In the genomic region with DNA sequence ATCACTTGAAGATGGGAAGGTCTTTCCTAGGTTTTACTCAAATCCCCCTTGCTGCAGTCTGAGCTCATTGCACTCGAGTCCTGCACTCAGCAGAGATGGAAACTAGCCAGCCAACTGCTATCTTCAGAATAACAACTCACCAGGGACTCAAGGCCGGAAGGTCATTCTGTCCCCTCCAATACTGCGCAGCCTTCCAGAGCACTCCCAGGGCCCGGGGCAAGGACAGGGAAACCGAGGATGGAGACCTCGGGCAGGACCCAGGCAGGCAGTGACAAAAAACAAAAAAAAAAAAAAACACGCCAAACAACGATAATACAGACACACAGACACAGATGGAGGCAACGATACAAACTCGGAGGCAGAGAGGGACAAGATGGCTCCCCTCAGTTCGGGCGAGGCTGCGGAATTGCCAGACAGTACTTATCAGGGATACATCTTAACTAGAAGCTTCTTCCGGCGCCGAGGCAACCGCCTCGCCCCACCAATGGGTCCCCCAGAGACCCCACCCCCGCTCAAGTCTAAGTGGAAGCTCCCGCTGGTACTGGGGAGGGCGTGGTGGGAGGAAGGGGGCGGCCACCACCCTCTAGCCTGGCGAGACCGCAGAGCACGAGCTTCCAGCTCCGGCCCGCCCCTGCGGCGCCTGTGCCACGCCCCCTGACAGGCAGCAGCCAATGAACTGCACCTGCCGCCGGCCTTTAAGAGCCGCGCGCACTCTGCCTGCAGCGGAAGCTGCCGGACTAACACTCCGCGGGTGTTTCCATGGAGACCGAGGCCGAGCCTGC, we compare ENCODE assay signal across 8 cellular contexts. TPM values are rescaled to one million over a fixed set of nuclear protein-coding genes. Genes with fewer than 3 reads are reported as not detected.
DNase-seq lines count a peak whose midpoint lies in the region; ATAC-seq and TF ChIP-seq lines count a peak whose summit lies in the region.

No MANE protein-coding gene starts in this region.

- H3K9ac ChIP-seq in OCI-LY1 (ENCODE audit: low read length): peak overlapping the region; percentile 73

- H3K4me1 ChIP-seq in OCI-LY1 (ENCODE audit: insufficient read depth, low read length, severe bottlenecking) (peaks cover 13% of the 10 kb centered on the region), mononuclear cell (ENCODE audit: insufficient read depth, low read length) (peaks cover 17% of the 10 kb centered on the region)

- H3F3A ChIP-seq in OCI-LY1 (ENCODE audit: insufficient read depth, low read length): no peaks in the 10 kb centered on the region

- no peaks in the 10 kb centered on the region for H3K9me2 ChIP-seq in OCI-LY1 (ENCODE audit: low read depth, low read length)

- no peaks in the 10 kb centered on the region for H4K20me1 ChIP-seq in OCI-LY1 (ENCODE audit: insufficient read depth, low read length)

- H3K79me2 ChIP-seq in OCI-LY1 (ENCODE audit: insufficient read depth, low read length): no peaks in the 10 kb centered on the region

- H3K27me3 ChIP-seq in OCI-LY1 (ENCODE audit: insufficient read depth, low read length) (peaks cover 6% of the 10 kb centered on the region; the same call in 1 of the 2 replicates), mononuclear cell (ENCODE audit: insufficient read depth, low read length) (no peaks in the 10 kb centered on the region)

- peak overlapping the region; percentile 91 for H3K4me2 ChIP-seq in OCI-LY1 (ENCODE audit: low read length)

- H2AFZ ChIP-seq in OCI-LY1 (ENCODE audit: low read length): peak overlapping the region; percentile 51; the same call in 1 of the 2 replicates

- DNase-seq in DMS 273 treated with DMSO at 0.1 percent for 48 hours (lab: John Stamatoyannopoulos, UW) (peak; percentile 94), HuH-7 (ENCODE audit: low spot score) (peak; percentile 94), activated T-cell treated with anti-CD3 and anti-CD28 coated beads for 1 hour (ENCODE audit: low read depth) (peak; percentile 91), epithelial cell of esophagus (ENCODE audit: low read depth) (peak; percentile 97)
- DNase-seq in stimulated activated CD8-positive, alpha-beta memory T cell treated with anti-CD3 and anti-CD28 coated beads, Interleukin-2, amount 100 ng/mL, for 48 hours (ENCODE audit: low read depth in 2 of 2): peak; percentile 96 to 97

- H3K4me3 ChIP-seq in OCI-LY1 (ENCODE audit: low read depth, low read length, poor library complexity, severe bottlenecking) (peak overlapping the region; percentile 74), epithelial cell of esophagus (ENCODE audit: low read length) (peak overlapping the region; percentile 62), mononuclear cell (ENCODE audit: low read length) (peak overlapping the region; percentile 65)

- peak overlapping the region; percentile 69 for H3K27ac ChIP-seq in OCI-LY1 (ENCODE audit: low read depth, low read length, poor library complexity, severe bottlenecking)

- H3K9me3 ChIP-seq in OCI-LY1 (ENCODE audit: low read length): no peaks in the 10 kb centered on the region
- H3K9me3 ChIP-seq in mononuclear cell (ENCODE audit: low read depth, low read length): no peaks in the 10 kb centered on the region

- H3K36me3 ChIP-seq in OCI-LY1 (ENCODE audit: insufficient read depth, low read length): no peaks in the 10 kb centered on the region; the same call in 1 of the 2 replicates

- TF ChIP-seq CTCF in OCI-LY1 (IDR thresholded peaks at IDR 0.05; ENCODE audit: low read length) (no peak), epithelial cell of esophagus (IDR thresholded peaks at IDR 0.05; ENCODE audit: insufficient read depth, low read depth, low read length, missing control alignments) (no peak)

- ATAC-seq in GM21526 (IDR thresholded peaks at IDR 0.05; ENCODE audit: low FRiP score, unreplicated experiment): peak; percentile 95

RNA-seq across cellular contexts. Expression of a gene that starts 7.0 kb away (rescaled TPM):
- 2.4 TPM for total RNA-seq in mononuclear cell

RNA-seq across cellular contexts. Expression of a gene that starts 17.5 kb away (rescaled TPM):
- 30.6 TPM for total RNA-seq in mononuclear cell

Comparison
In these comparisons a context has a peak if more than half of its experiments do, and no peak if none do; other contexts are left out.
1. Peak in every context shown above with its lines: DNase-seq, ATAC-seq, H3K4me3 ChIP-seq and H3K27ac ChIP-seq.